Comparison of ENCODE assay signal across 9 cellular contexts in the genomic region with DNA sequence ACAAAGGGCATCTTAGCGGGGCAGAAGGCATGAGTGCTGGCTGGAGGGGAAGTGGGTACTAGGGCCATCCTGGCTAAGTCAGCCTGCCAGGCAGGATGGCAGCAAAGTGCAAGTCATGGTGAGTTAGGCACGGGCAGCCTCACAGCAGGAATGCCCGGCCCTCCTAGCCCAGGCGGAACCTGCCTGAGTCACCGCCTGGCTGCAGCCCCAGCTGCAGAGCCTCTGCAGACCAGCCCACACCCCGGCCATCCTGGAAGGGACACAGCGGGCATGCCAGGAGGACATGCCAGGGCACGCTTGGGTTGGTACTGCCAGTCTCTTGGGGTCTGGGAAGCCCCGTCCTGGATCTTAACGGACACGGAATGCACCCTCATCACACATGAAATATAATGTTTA. TPM values are rescaled to one million over a fixed set of nuclear protein-coding genes. Genes with fewer than 3 reads are reported as not detected.
DNase-seq lines count a peak whose midpoint lies in the region; ATAC-seq and TF ChIP-seq lines count a peak whose summit lies in the region.
"Had no signal": no experiment of that assay in that cellular context is flagged by ENCODE, and none has a peak within 500 bp of the region (broad histone marks: within the 10 kb centered on the region; RNA-seq: fewer than 3 reads in every experiment).

No MANE protein-coding gene starts in this region.

- no peak for TF ChIP-seq CTCF in BE2C (IDR thresholded peaks at IDR 0.05; ENCODE audit: low read depth, low read length)

- H3K36me3 ChIP-seq in mucosa of stomach (ENCODE audit: control insufficient read depth, insufficient read depth, low read length): no peaks in the 10 kb centered on the region
- no peaks in the 10 kb centered on the region for H3K36me3 ChIP-seq in BE2C

- DNase-seq in DMS 273 treated with DMSO at 0.1 percent for 48 hours (lab: John Stamatoyannopoulos, UW): peak; percentile 44
- DNase-seq in NCI-H510A treated with DMSO at 0.1 percent for 48 hours (lab: John Stamatoyannopoulos, UW): peak; percentile 47
- peak; percentile 67 to 89 for DNase-seq in dermis microvascular lymphatic vessel endothelial cell (ENCODE audit: low read depth in 2 of 2)
- no peak for DNase-seq in stimulated activated CD4-positive, alpha-beta T cell treated with anti-CD3 and anti-CD28 coated beads, Interleukin-4, amount 100 ng/mL, for 4 hours
- no peak for DNase-seq in GF-D8 (lab: John Stamatoyannopoulos, UW)
- DNase-seq in BE2C: no peak
- no peak for DNase-seq in effector memory CD8-positive, alpha-beta T cell

- H3K9me3 ChIP-seq in mucosa of stomach (ENCODE audit: control insufficient read depth, low read length) (no peaks in the 10 kb centered on the region), BE2C (no peaks in the 10 kb centered on the region)

- H3K9me3 Mint-ChIP-seq in effector memory CD8-positive, alpha-beta T cell: no peaks in the 10 kb centered on the region
- H3K9me3 Mint-ChIP-seq: central memory CD8-positive, alpha-beta T cell had no signal

- no peak for ATAC-seq in effector memory CD8-positive, alpha-beta T cell (replicated peaks)

- H3K4me1 ChIP-seq in mucosa of stomach (ENCODE audit: control insufficient read depth, insufficient read depth, low read length): peaks cover 51% of the 10 kb centered on the region
- H3K4me1 ChIP-seq in BE2C: no peaks in the 10 kb centered on the region

- H3K27me3 ChIP-seq in mucosa of stomach (ENCODE audit: control insufficient read depth, insufficient read depth, low read length) (no peaks in the 10 kb centered on the region), BE2C (no peaks in the 10 kb centered on the region)

- no peaks in the 10 kb centered on the region for H3K36me3 Mint-ChIP-seq in effector memory CD8-positive, alpha-beta T cell (ENCODE audit: insufficient read depth)

- H3K4me1 Mint-ChIP-seq in effector memory CD8-positive, alpha-beta T cell (ENCODE audit: low read depth in 2 of 2): no peaks in the 10 kb centered on the region
- H3K4me1 Mint-ChIP-seq: central memory CD8-positive, alpha-beta T cell had no signal

- H3K4me3 ChIP-seq in mucosa of stomach (ENCODE audit: low read length) (no peak overlapping the region), BE2C (ENCODE audit: low read depth, low read length) (no peak overlapping the region)

- H3K27ac Mint-ChIP-seq in effector memory CD8-positive, alpha-beta T cell: no peak overlapping the region

- H3K9ac ChIP-seq in mucosa of stomach (ENCODE audit: low read length): peak overlapping the region; percentile 19

- H3K4me3 Mint-ChIP-seq in effector memory CD8-positive, alpha-beta T cell: no peak overlapping the region
- H3K4me3 Mint-ChIP-seq: central memory CD8-positive, alpha-beta T cell had no signal

- peaks cover 58 to 94% of the 10 kb centered on the region in 2 donors for H3K27me3 Mint-ChIP-seq in effector memory CD8-positive, alpha-beta T cell

RNA-seq across cellular contexts. Expression of a gene that starts 4.9 kb away (rescaled TPM):
- under 0.01 and 0.38 TPM in 2 replicates for total RNA-seq in dermis microvascular lymphatic vessel endothelial cell
- polyA plus RNA-seq in BE2C (2012; ENCODE audit: insufficient read depth, insufficient read length, low read depth): 0.76 TPM

RNA-seq across cellular contexts. Expression of a gene that starts 36.7 kb away (rescaled TPM):
- total RNA-seq in dermis microvascular lymphatic vessel endothelial cell: not detected in 2 replicates
- 0.37 TPM for polyA plus RNA-seq in BE2C (2012; ENCODE audit: insufficient read depth, insufficient read length, low read depth)

Comparison
In these comparisons a context has a peak if more than half of its experiments do, and no peak if none do; other contexts are left out.
1. DNase-seq: peak in DMS 273 treated with DMSO at 0.1 percent for 48 hours (single experiment), NCI-H510A treated with DMSO at 0.1 percent for 48 hours (single experiment) and dermis microvascular lymphatic vessel endothelial cell (2 of 2); none in stimulated activated CD4-positive, alpha-beta T cell treated with anti-CD3 and anti-CD28 coated beads, Interleukin-4, amount 100 ng/mL, for 4 hours (0 of 2), GF-D8 (single experiment), BE2C (single experiment) and effector memory CD8-positive, alpha-beta T cell (0 of 3).